24 cellular contexts compared by ENCODE assay signal in genomic region chr4:156792462-156793085, GRCh38.
"Had no signal": no experiment of that assay in that cellular context is flagged by ENCODE, and none has a peak within 500 bp of the region (broad histone marks: within the 10 kb centered on the region; RNA-seq: fewer than 3 reads in every experiment).

No MANE protein-coding gene starts in this region.

- H3K4me1 ChIP-seq: left lung, prostate gland, upper lobe of left lung had no signal

- H3K27ac ChIP-seq: dorsolateral prefrontal cortex, left lung, ovary, prostate gland, right atrium auricular region, upper lobe of left lung, VCaP had no signal

- H3K36me3 Mint-ChIP-seq: activated CD8-positive, alpha-beta memory T cell treated with anti-CD3 and anti-CD28 coated beads, Interleukin-2, amount 10 ng/mL, durations not matched to agents 7 days and 5 days; natural killer cell treated with Interleukin-12 subunit alpha and Interleukin-12 subunit beta and Interleukin-15 and Interleukin-18, amount 100 ng/mL, for 72 hours had no signal

- H3K27me3 Mint-ChIP-seq: activated CD4-positive, alpha-beta T cell treated with anti-CD3 and anti-CD28 coated beads, Interleukin-2, amount 10 ng/mL, durations not matched to agents 24 days and 14 days; activated CD8-positive, alpha-beta memory T cell treated with anti-CD3 and anti-CD28 coated beads, Interleukin-2, amount 10 ng/mL, durations not matched to agents 7 days and 5 days; activated CD8-positive, alpha-beta T cell treated with anti-CD3 and anti-CD28 coated beads for 36 hours; activated naive CD8-positive, alpha-beta T cell treated with anti-CD3 and anti-CD28 coated beads, Interleukin-2, amount 50 U/mL, for 24 hours; effector memory CD8-positive, alpha-beta T cell; natural killer cell treated with Interleukin-12 subunit alpha and Interleukin-12 subunit beta and Interleukin-15 and Interleukin-18, amount 100 ng/mL, for 72 hours had no signal

- H3K9me3 ChIP-seq: left lung, ovary, prostate gland, right atrium auricular region, upper lobe of left lung had no signal

- DNase-seq: activated CD4-positive, alpha-beta T cell treated with anti-CD3 and anti-CD28 coated beads, Interleukin-2, amount 10 ng/mL, durations not matched to agents 24 days and 14 days; activated CD8-positive, alpha-beta memory T cell treated with anti-CD3 and anti-CD28 coated beads, Interleukin-2, amount 10 ng/mL, durations not matched to agents 7 days and 5 days; activated CD8-positive, alpha-beta T cell treated with anti-CD3 and anti-CD28 coated beads for 36 hours; activated gamma-delta T cell; activated naive CD4-positive, alpha-beta T cell treated with anti-CD3 and anti-CD28 coated beads, Interleukin-2, amount 50 U/mL, for 16 hours; activated naive CD8-positive, alpha-beta T cell treated with anti-CD3 and anti-CD28 coated beads, Interleukin-2, amount 50 U/mL, for 24 hours; activated T-cell treated with anti-CD3 and anti-CD28 coated beads for 4 hours; central memory CD4-positive, alpha-beta T cell; dorsolateral prefrontal cortex; effector memory CD8-positive, alpha-beta T cell; foreskin fibroblast; left lung; ovary; stimulated activated CD4-positive, alpha-beta T cell treated with anti-CD3 and anti-CD28 coated beads, Interleukin-12 subunit alpha, Interleukin-12 subunit beta, amount 100 ng/mL, for 4 hours; stimulated activated CD4-positive, alpha-beta T cell treated with anti-CD3 and anti-CD28 coated beads, Interleukin-4, amount 100 ng/mL, for 4 hours; stimulated activated naive CD8-positive, alpha-beta T cell treated with anti-CD3 and anti-CD28 coated beads, Interleukin-15, Interleukin-2, amounts not matched to agents 100 U/mL and 50 U/mL, for 24 hours; upper lobe of left lung had no signal

- H3K27ac Mint-ChIP-seq: activated CD4-positive, alpha-beta T cell treated with anti-CD3 and anti-CD28 coated beads, Interleukin-2, amount 10 ng/mL, durations not matched to agents 24 days and 14 days; activated CD8-positive, alpha-beta memory T cell treated with anti-CD3 and anti-CD28 coated beads, Interleukin-2, amount 10 ng/mL, durations not matched to agents 7 days and 5 days; activated CD8-positive, alpha-beta T cell treated with anti-CD3 and anti-CD28 coated beads for 36 hours; activated naive CD8-positive, alpha-beta T cell treated with anti-CD3 and anti-CD28 coated beads, Interleukin-2, amount 50 U/mL, for 24 hours; activated T-helper 1 cell treated with anti-CD3 and anti-CD28 coated beads, Interleukin-12 subunit alpha, Interleukin-12 subunit beta, Interleukin-2, Interleukin-4 antibody, amounts not matched to agents 30 ng/mL and 10 ng/mL and 1 ng/mL, durations not matched to agents 14 hours and 24 hours and 36 hours; brain; effector memory CD8-positive, alpha-beta T cell; natural killer cell treated with Interleukin-12 subunit alpha and Interleukin-12 subunit beta and Interleukin-15 and Interleukin-18, amount 100 ng/mL, for 72 hours had no signal

- H3K27me3 ChIP-seq: dorsolateral prefrontal cortex, left lung, ovary, right atrium auricular region, upper lobe of left lung had no signal

- H3K36me3 ChIP-seq: left lung, ovary, prostate gland, right atrium auricular region, upper lobe of left lung had no signal

- H3K9me3 Mint-ChIP-seq: activated CD4-positive, alpha-beta T cell treated with anti-CD3 and anti-CD28 coated beads, Interleukin-2, amount 10 ng/mL, durations not matched to agents 24 days and 14 days; activated CD8-positive, alpha-beta T cell treated with anti-CD3 and anti-CD28 coated beads for 36 hours; activated naive CD8-positive, alpha-beta T cell treated with anti-CD3 and anti-CD28 coated beads, Interleukin-2, amount 50 U/mL, for 24 hours; activated T-helper 1 cell treated with anti-CD3 and anti-CD28 coated beads, Interleukin-12 subunit alpha, Interleukin-12 subunit beta, Interleukin-2, Interleukin-4 antibody, amounts not matched to agents 30 ng/mL and 10 ng/mL and 1 ng/mL, durations not matched to agents 14 hours and 24 hours and 36 hours; natural killer cell treated with Interleukin-12 subunit alpha and Interleukin-12 subunit beta and Interleukin-15 and Interleukin-18, amount 100 ng/mL, for 72 hours had no signal

- H3K4me3 ChIP-seq: dorsolateral prefrontal cortex, left lung, lung, ovary, prostate gland, right atrium auricular region, upper lobe of left lung had no signal

- H3K4me3 Mint-ChIP-seq: activated CD4-positive, alpha-beta T cell treated with anti-CD3 and anti-CD28 coated beads, Interleukin-2, amount 10 ng/mL, durations not matched to agents 24 days and 14 days; activated CD8-positive, alpha-beta memory T cell treated with anti-CD3 and anti-CD28 coated beads, Interleukin-2, amount 10 ng/mL, durations not matched to agents 7 days and 5 days; activated CD8-positive, alpha-beta T cell treated with anti-CD3 and anti-CD28 coated beads for 36 hours; activated naive CD8-positive, alpha-beta T cell treated with anti-CD3 and anti-CD28 coated beads, Interleukin-2, amount 50 U/mL, for 24 hours; activated T-helper 1 cell treated with anti-CD3 and anti-CD28 coated beads, Interleukin-12 subunit alpha, Interleukin-12 subunit beta, Interleukin-2, Interleukin-4 antibody, amounts not matched to agents 30 ng/mL and 10 ng/mL and 1 ng/mL, durations not matched to agents 14 hours and 24 hours and 36 hours; brain; effector memory CD8-positive, alpha-beta T cell; natural killer cell treated with Interleukin-12 subunit alpha and Interleukin-12 subunit beta and Interleukin-15 and Interleukin-18, amount 100 ng/mL, for 72 hours had no signal

- H3K4me1 Mint-ChIP-seq: activated CD4-positive, alpha-beta T cell treated with anti-CD3 and anti-CD28 coated beads, Interleukin-2, amount 10 ng/mL, durations not matched to agents 24 days and 14 days; activated CD8-positive, alpha-beta memory T cell treated with anti-CD3 and anti-CD28 coated beads, Interleukin-2, amount 10 ng/mL, durations not matched to agents 7 days and 5 days; activated naive CD8-positive, alpha-beta T cell treated with anti-CD3 and anti-CD28 coated beads, Interleukin-2, amount 50 U/mL, for 24 hours had no signal
